Comparison of ENCODE assay signal across 8 cellular contexts in genomic region chr2:32010670-32011565, GRCh38. TPM values are rescaled to one million over a fixed set of nuclear protein-coding genes. Genes with fewer than 3 reads are reported as not detected.
A peak's percentile ranks its signal among the peaks of the same experiment; 100 is the strongest.
DNase-seq lines count a peak whose midpoint lies in the region; ATAC-seq and TF ChIP-seq lines count a peak whose summit lies in the region.

Gene MEMO1 (minus strand): TSS chr2:32011008. CDS start chr2:32010247, 761 bp downstream.

- H3K36me3 ChIP-seq in SU-DHL-6 (ENCODE audit: low read length) = no peaks in the 10 kb centered on the region
- no peaks in the 10 kb centered on the region for H3K36me3 ChIP-seq in ovary
- H3K36me3 ChIP-seq in thymus (ENCODE audit: control insufficient read depth, insufficient read depth) = no peaks in the 10 kb centered on the region

- 1 to 3% (median 2%) methylated on average over 25 to 58 of the region's 58 CpGs for WGBS in ovary, 3 donors
- under 1% methylated on average over 58 of the region's 58 CpGs for WGBS in thymus

- DNase-seq in NCI-H1417 (lab: John Stamatoyannopoulos, UW) (peak; percentile 95 to 98 (median 98)), Right ventricle myocardium inferior (ENCODE audit: missing footprints) (peak; percentile 97), ovary (peak; percentile 85 to 94 (median 91))
- DNase-seq in activated naive CD8-positive, alpha-beta T cell treated with anti-CD3 and anti-CD28 coated beads, Interleukin-2, amount 10 ng/mL, durations not matched to agents 7 days and 5 days = peak; percentile 91

- TF ChIP-seq POLR2A in ovary (IDR thresholded peaks at IDR 0.05) = peak; percentile 66

- ATAC-seq in HG02763 (IDR thresholded peaks at IDR 0.05; ENCODE audit: unreplicated experiment) = peak; percentile 64
- peak; percentile 77 for ATAC-seq in activated naive CD8-positive, alpha-beta T cell treated with anti-CD3 and anti-CD28 coated beads, Interleukin-2, amount 10 ng/mL, durations not matched to agents 7 days and 5 days (ENCODE audit: low read depth)
- ATAC-seq in Right ventricle myocardium inferior = peak; percentile 88

- H3K9me3 ChIP-seq in SU-DHL-6 (ENCODE audit: insufficient read depth, low read length) (no peaks in the 10 kb centered on the region), ovary (no peaks in the 10 kb centered on the region), thymus (ENCODE audit: control insufficient read depth) (no peaks in the 10 kb centered on the region)

- peak within 1 kb of the TSS; percentile 93 for H3K9ac ChIP-seq in SU-DHL-6 (ENCODE audit: low read length)

- peaks cover 38% of the 10 kb centered on the region for H3K79me2 ChIP-seq in SU-DHL-6 (ENCODE audit: insufficient read depth, low read length)

- POLR2A ChIA-PET in activated naive CD8-positive, alpha-beta T cell treated with anti-CD3 and anti-CD28 coated beads, Interleukin-2, amount 10 ng/mL, durations not matched to agents 7 days and 5 days (lab: Charles Lee) = interaction anchor here (0.6 to 1.8 kb wide), 5 partner anchors 19 to 199 kb away, joined by 3 to 18 read pairs (median 4); partner anchors contain the start of genes DPY30 and SPAST

- H4K20me1 ChIP-seq in SU-DHL-6 (ENCODE audit: low read depth, low read length) = peaks cover 19% of the 10 kb centered on the region; the same call in 1 of the 2 replicates

- peak within 1 kb of the TSS; percentile 95 for H3K27ac Mint-ChIP-seq in activated naive CD8-positive, alpha-beta T cell treated with anti-CD3 and anti-CD28 coated beads, Interleukin-2, amount 10 ng/mL, durations not matched to agents 7 days and 5 days

- H3K4me1 ChIP-seq in ovary (ENCODE audit: insufficient read depth) (peaks cover 3% of the 10 kb centered on the region), thymus (ENCODE audit: control insufficient read depth, insufficient read depth, low read length) (no peaks in the 10 kb centered on the region)

- H2AFZ ChIP-seq in SU-DHL-6 (ENCODE audit: low read depth, low read length, severe bottlenecking) = peak within 1 kb of the TSS; percentile 57

- TF ChIP-seq CTCF in GM12875 (IDR thresholded peaks at IDR 0.05; ENCODE audit: borderline replicate concordance, insufficient read depth, low read depth, low read length) = no peak
- no peak for TF ChIP-seq CTCF in SU-DHL-6 (IDR thresholded peaks at IDR 0.05; ENCODE audit: insufficient read depth, low read length, poor library complexity, severe bottlenecking)
- peak in 2 of 3 donors; percentile 28 to 43 for TF ChIP-seq CTCF in ovary (IDR thresholded peaks at IDR 0.05)

- peak within 1 kb of the TSS; percentile 91 for H3K4me3 Mint-ChIP-seq in activated naive CD8-positive, alpha-beta T cell treated with anti-CD3 and anti-CD28 coated beads, Interleukin-2, amount 10 ng/mL, durations not matched to agents 7 days and 5 days

- H3K27me3 ChIP-seq in SU-DHL-6 (ENCODE audit: low read length) (no peaks in the 10 kb centered on the region), ovary (no peaks in the 10 kb centered on the region), thymus (ENCODE audit: control insufficient read depth, insufficient read depth) (no peaks in the 10 kb centered on the region)

- H3K4me2 ChIP-seq in SU-DHL-6 (ENCODE audit: low read depth, low read length, poor library complexity, severe bottlenecking) = peak within 1 kb of the TSS; percentile 98

- TF ChIP-seq EP300 in ovary (IDR thresholded peaks at IDR 0.05) = no peak

- no peaks in the 10 kb centered on the region for H3K9me2 ChIP-seq in SU-DHL-6 (replicated peaks; ENCODE audit: insufficient read depth, low read length)

- H3K9me3 Mint-ChIP-seq in activated naive CD8-positive, alpha-beta T cell treated with anti-CD3 and anti-CD28 coated beads, Interleukin-2, amount 10 ng/mL, durations not matched to agents 7 days and 5 days = no peaks in the 10 kb centered on the region

- H3K27ac ChIP-seq in SU-DHL-6 (ENCODE audit: low read depth, low read length) = peak within 1 kb of the TSS; percentile 99
- H3K27ac ChIP-seq in ovary = peak within 1 kb of the TSS; percentile 84 to 95
- H3K27ac ChIP-seq in thymus (ENCODE audit: low read depth) = peak within 1 kb of the TSS; percentile 97

- peaks cover 26% of the 10 kb centered on the region for H3K4me1 Mint-ChIP-seq in activated naive CD8-positive, alpha-beta T cell treated with anti-CD3 and anti-CD28 coated beads, Interleukin-2, amount 10 ng/mL, durations not matched to agents 7 days and 5 days

- peaks cover 23% of the 10 kb centered on the region for H3F3A ChIP-seq in SU-DHL-6 (ENCODE audit: insufficient read depth)

- peak within 1 kb of the TSS; percentile 97 for H3K4me3 ChIP-seq in GM12875 (ENCODE audit: low read depth, low read length)
- H3K4me3 ChIP-seq in SU-DHL-6 (ENCODE audit: insufficient read depth, low read length, poor library complexity, severe bottlenecking) = peak within 1 kb of the TSS; percentile 93
- peak within 1 kb of the TSS; percentile 91 for H3K4me3 ChIP-seq in ovary
- peak within 1 kb of the TSS; percentile 76 for H3K4me3 ChIP-seq in thymus (ENCODE audit: low read length)

- intact Hi-C loops in Right ventricle myocardium inferior (cut with DNase I) = loop anchor here (1.0 kb wide), 2 partner anchors 52 to 154 kb away; partner anchors contain the start of genes SLC30A6 and SPAST
- intact Hi-C loops in ovary (cut with DNase I) = no loop called here

- H3K27me3 Mint-ChIP-seq in activated naive CD8-positive, alpha-beta T cell treated with anti-CD3 and anti-CD28 coated beads, Interleukin-2, amount 10 ng/mL, durations not matched to agents 7 days and 5 days = no peaks in the 10 kb centered on the region

- peaks cover 10% of the 10 kb centered on the region for H3K36me3 Mint-ChIP-seq in activated naive CD8-positive, alpha-beta T cell treated with anti-CD3 and anti-CD28 coated beads, Interleukin-2, amount 10 ng/mL, durations not matched to agents 7 days and 5 days

RNA-seq across cellular contexts. Expression of gene MEMO1, which starts in this region (rescaled TPM):
- total RNA-seq in activated naive CD8-positive, alpha-beta T cell treated with anti-CD3 and anti-CD28 coated beads, Interleukin-2, amount 10 ng/mL, durations not matched to agents 7 days and 5 days = 10 to 100 TPM; 43.5 to 43.8 TPM
- total RNA-seq in Right ventricle myocardium inferior (50.0 TPM), ovary (10 to 100 TPM; 19.0 to 41.3 (median 35.0) TPM)
- polyA plus RNA-seq in ovary (10 to 100 TPM; 19.7 to 28.9 TPM), thymus (62.0 TPM)

Comparison
In these comparisons a context has a peak if more than half of its experiments do, and no peak if none do; other contexts are left out.
1. Peak in every context shown above with its lines: DNase-seq, ATAC-seq, H3K4me3 ChIP-seq and H3K27ac ChIP-seq.
2. CTCF ChIP-seq: peak in ovary (2 of 3); none in GM12875 (single experiment) and SU-DHL-6 (single experiment).